ENCODE assay signal across 8 cellular contexts in the genomic region with DNA sequence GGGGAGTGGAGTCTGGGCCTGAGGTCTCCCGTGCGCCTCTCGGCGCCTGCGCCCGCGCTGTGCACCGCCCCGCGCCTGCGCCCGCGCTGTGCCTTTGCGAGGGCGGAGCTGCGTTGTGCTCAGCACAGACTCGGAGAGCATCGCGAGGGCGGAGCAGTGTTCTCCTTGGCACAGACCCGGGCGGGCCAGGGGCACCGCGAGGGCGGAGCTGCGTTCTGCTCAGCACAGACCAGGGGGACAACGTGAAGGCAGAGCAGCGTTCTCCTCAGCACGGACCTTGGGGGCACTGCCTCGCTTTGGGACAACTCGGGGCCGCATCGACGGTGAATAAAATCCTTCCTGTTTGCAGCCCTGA.
DNase-seq lines count a peak whose midpoint lies in the region; ATAC-seq and TF ChIP-seq lines count a peak whose summit lies in the region.
"Not testable (repeated sequence)": the region's sequence is repeated elsewhere in the genome, so short reads cannot be mapped to it uniquely, and the experiment has no call there.

No MANE protein-coding gene starts in this region.

- H3K36me3 ChIP-seq in BE2C; left lung; rectal smooth muscle tissue (ENCODE audit: control insufficient read depth, insufficient read depth, low read length): not testable (repeated sequence)

- not testable (repeated sequence) for H3K27me3 ChIP-seq in BE2C; left lung; rectal smooth muscle tissue (ENCODE audit: control insufficient read depth, insufficient read depth, low read length)

- intact Hi-C loops in left lung (cut with DNase I) = not testable (repeated sequence)

- not testable (repeated sequence) for H3K27me3 Mint-ChIP-seq in activated T-helper 17 cell treated with anti-CD3 and anti-CD28 coated beads, Interleukin-2, amount 50 U/mL, for 72 hours

- H3K9me3 Mint-ChIP-seq in activated T-helper 17 cell treated with anti-CD3 and anti-CD28 coated beads, Interleukin-2, amount 50 U/mL, for 72 hours = not testable (repeated sequence)

- DNase-seq in BE2C (peak; percentile 57), LNCaP clone FGC (ENCODE audit: low read depth) (peak; percentile 3), left lung (peak; percentile 27 to 37)

- H3K9me3 ChIP-seq in BE2C, left lung: not testable (repeated sequence)

- not testable (repeated sequence) for H3K4me1 ChIP-seq in BE2C; left lung; rectal smooth muscle tissue (ENCODE audit: control insufficient read depth, insufficient read depth, low read length)

- H3K4me3 ChIP-seq in BE2C (ENCODE audit: low read depth, low read length) = peak overlapping the region; percentile 38; the same call in 1 of the 2 replicates
- H3K4me3 ChIP-seq in LNCaP clone FGC (ENCODE audit: low read depth, low read length) = peak overlapping the region; percentile 37
- H3K4me3 ChIP-seq in left lung = peak overlapping the region in 1 of 2 donors; percentile 19
- peak overlapping the region; percentile 46 for H3K4me3 ChIP-seq in rectal smooth muscle tissue (ENCODE audit: low read length)

- H3K4me1 Mint-ChIP-seq in activated T-helper 17 cell treated with anti-CD3 and anti-CD28 coated beads, Interleukin-2, amount 50 U/mL, for 72 hours = not testable (repeated sequence)

- H3K36me3 Mint-ChIP-seq in activated T-helper 17 cell treated with anti-CD3 and anti-CD28 coated beads, Interleukin-2, amount 50 U/mL, for 72 hours (ENCODE audit: low read depth) = not testable (repeated sequence)

- not testable (repeated sequence) for H3K27ac ChIP-seq in left lung; rectal smooth muscle tissue (ENCODE audit: low read depth, low read length)

- not testable (repeated sequence) for H3K27ac Mint-ChIP-seq in activated T-helper 17 cell treated with anti-CD3 and anti-CD28 coated beads, Interleukin-2, amount 50 U/mL, for 72 hours

- ATAC-seq in GM19372 (IDR thresholded peaks at IDR 0.05; ENCODE audit: low read depth, unreplicated experiment) (peak; percentile 96), HG02798 (IDR thresholded peaks at IDR 0.05; ENCODE audit: poor library complexity, unreplicated experiment) (peak; percentile 100), esophagus mucosa (peak; percentile 95), left lung (peak; percentile 100)
- ATAC-seq in activated T-helper 17 cell treated with anti-CD3 and anti-CD28 coated beads, Interleukin-2, amount 50 U/mL, for 72 hours (replicated peaks) = peak; percentile 94

- H3K4me3 Mint-ChIP-seq in activated T-helper 17 cell treated with anti-CD3 and anti-CD28 coated beads, Interleukin-2, amount 50 U/mL, for 72 hours = not testable (repeated sequence)

- not testable (repeated sequence) for TF ChIP-seq CTCF in BE2C (IDR thresholded peaks at IDR 0.05; ENCODE audit: low read depth, low read length); LNCaP clone FGC (IDR thresholded peaks at IDR 0.05; ENCODE audit: control insufficient read depth, extremely low read depth, insufficient read depth); left lung (IDR thresholded peaks at IDR 0.05)

- H3K9ac ChIP-seq in rectal smooth muscle tissue (ENCODE audit: low read length) = not testable (repeated sequence)

Comparison
In these comparisons a context has a peak if more than half of its experiments do, and no peak if none do; other contexts are left out.
1. DNase-seq: peak in every context shown above with its lines; median percentile 57 in BE2C; 32 in left lung; 3 in LNCaP clone FGC.